32 cellular contexts compared by ENCODE assay signal in the genomic region with DNA sequence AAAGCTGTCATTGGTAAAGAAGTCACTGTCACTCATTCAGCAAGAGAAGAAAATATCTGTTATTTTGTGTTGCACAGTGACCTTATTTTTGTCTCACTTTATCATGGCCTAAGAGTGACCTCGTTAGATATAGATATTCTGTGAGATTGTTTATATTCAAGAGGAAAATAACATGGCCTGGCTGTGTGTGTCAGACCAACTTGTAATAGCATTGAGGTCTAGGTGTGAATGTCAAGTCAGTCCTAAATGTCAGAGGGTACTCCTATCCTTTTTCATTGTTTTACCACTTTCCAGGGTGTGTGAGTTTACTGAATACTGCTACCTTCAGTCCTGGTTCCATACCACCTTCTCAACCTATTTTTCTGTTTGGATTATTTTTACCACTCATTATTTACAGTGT. TPM values are rescaled to one million over a fixed set of nuclear protein-coding genes. Genes with fewer than 3 reads are reported as not detected.
"Had no signal": no experiment of that assay in that cellular context is flagged by ENCODE, and none has a peak within 500 bp of the region (broad histone marks: within the 10 kb centered on the region; RNA-seq: fewer than 3 reads in every experiment).

No MANE protein-coding gene starts in this region.

- ATAC-seq: activated CD4-positive, CD25-positive, alpha-beta regulatory T cell treated with anti-CD3 and anti-CD28 coated beads, Interleukin-2, amount 50 U/mL, for 24 hours; activated naive CD4-positive, alpha-beta T cell treated with anti-CD3 and anti-CD28 coated beads, Interleukin-2, amount 50 U/mL, for 72 hours; activated T-cell treated with anti-CD3 and anti-CD28 coated beads, Interleukin-2, amount 50 U/mL, for 72 hours; body of pancreas; effector memory CD8-positive, alpha-beta T cell; gastroesophageal sphincter; T-helper 17 cell had no signal

- H3K27ac ChIP-seq: adrenal gland, body of pancreas, esophagus squamous epithelium, gastroesophageal sphincter, WERI-Rb-1 had no signal

- DNase-seq: activated B cell treated with CpG ODN at 0.5 μM for 24 hours; activated CD4-positive, alpha-beta T cell treated with anti-CD3 and anti-CD28 coated beads for 48 hours; activated CD4-positive, alpha-beta T cell treated with anti-CD3 and anti-CD28 coated beads, Interleukin-2, amount 50 U/mL, for 1 hour; activated CD4-positive, alpha-beta T cell treated with anti-CD3 and anti-CD28 coated beads, Interleukin-2, amount 50 U/mL, for 48 hours; activated CD8-positive, alpha-beta memory T cell treated with anti-CD3 and anti-CD28 coated beads, Interleukin-2, amount 50 U/mL, for 48 hours; activated gamma-delta T cell; activated naive CD4-positive, alpha-beta T cell; activated naive CD4-positive, alpha-beta T cell treated with anti-CD3 and anti-CD28 coated beads, Interleukin-2, amount 10 ng/mL, durations not matched to agents 7 days and 5 days; activated T-cell treated with anti-CD3 and anti-CD28 coated beads for 4 hours; activated T-cell treated with anti-CD3 and anti-CD28 coated beads, Interleukin-2, amount 50 U/mL, for 24 hours; activated T-cell treated with anti-CD3 and anti-CD28 coated beads, Interleukin-2, amount 50 U/mL, for 72 hours; adrenal gland; amygdala; aorta; body of pancreas; cortex of kidney; dermis blood vessel endothelial cell; effector CD4-positive, alpha-beta T cell; effector memory CD8-positive, alpha-beta T cell; erythroblast; esophagus squamous epithelium; foreskin melanocyte; T-helper 1 cell; T-helper 17 cell; T1000; WERI-Rb-1 had no signal

- H3K36me3 Mint-ChIP-seq: activated naive CD4-positive, alpha-beta T cell treated with anti-CD3 and anti-CD28 coated beads, Interleukin-2, amount 10 ng/mL, durations not matched to agents 7 days and 5 days had no signal

- H3K27me3 ChIP-seq: adrenal gland, body of pancreas, esophagus squamous epithelium, gastroesophageal sphincter had no signal

- H3K9me3 ChIP-seq: adrenal gland, body of pancreas had no signal

- H3K27ac Mint-ChIP-seq: activated B cell treated with CpG ODN at 0.5 μM for 24 hours; activated naive CD4-positive, alpha-beta T cell treated with anti-CD3 and anti-CD28 coated beads, Interleukin-2, amount 10 ng/mL, durations not matched to agents 7 days and 5 days; activated naive CD4-positive, alpha-beta T cell treated with anti-CD3 and anti-CD28 coated beads, Interleukin-2, amount 50 U/mL, for 72 hours; activated T-cell treated with anti-CD3 and anti-CD28 coated beads, Interleukin-2, amount 50 U/mL, for 24 hours; activated T-cell treated with anti-CD3 and anti-CD28 coated beads, Interleukin-2, amount 50 U/mL, for 72 hours; effector memory CD8-positive, alpha-beta T cell; T-helper 17 cell; T-helper 2 cell treated with Interferon-gamma antibody and Interleukin-4, amounts not matched to agents 5 μg/mL and 100 μg/mL, for 36 hours had no signal

- H3K4me3 ChIP-seq: adrenal gland, body of pancreas, esophagus squamous epithelium, gastroesophageal sphincter had no signal

- H3K4me1 Mint-ChIP-seq: activated B cell treated with CpG ODN at 0.5 μM for 24 hours; activated naive CD4-positive, alpha-beta T cell treated with anti-CD3 and anti-CD28 coated beads, Interleukin-2, amount 10 ng/mL, durations not matched to agents 7 days and 5 days; T-helper 17 cell had no signal

- H3K4me3 Mint-ChIP-seq: activated B cell treated with CpG ODN at 0.5 μM for 24 hours; activated naive CD4-positive, alpha-beta T cell treated with anti-CD3 and anti-CD28 coated beads, Interleukin-2, amount 10 ng/mL, durations not matched to agents 7 days and 5 days; activated T-cell treated with anti-CD3 and anti-CD28 coated beads, Interleukin-2, amount 50 U/mL, for 24 hours; activated T-cell treated with anti-CD3 and anti-CD28 coated beads, Interleukin-2, amount 50 U/mL, for 72 hours; effector memory CD8-positive, alpha-beta T cell; T-helper 17 cell; T-helper 2 cell treated with Interferon-gamma antibody and Interleukin-4, amounts not matched to agents 5 μg/mL and 100 μg/mL, for 36 hours had no signal

- H3K36me3 ChIP-seq: adrenal gland, esophagus squamous epithelium, gastroesophageal sphincter, WERI-Rb-1 had no signal

RNA-seq across cellular contexts. Expression of gene TM4SF4, which starts 18.5 kb away (rescaled TPM):
- total RNA-seq: activated B cell treated with CpG ODN at 0.5 μM for 24 hours; activated naive CD4-positive, alpha-beta T cell treated with anti-CD3 and anti-CD28 coated beads, Interleukin-2, amount 50 U/mL, for 72 hours; activated T-cell treated with anti-CD3 and anti-CD28 coated beads, Interleukin-2, amount 50 U/mL, for 72 hours; aorta; chondrocyte; dermis blood vessel endothelial cell; esophagus squamous epithelium; glomerular endothelial cell; T-helper 17 cell had no signal
